Comparison of ENCODE assay signal across 8 cellular contexts in the genomic region with DNA sequence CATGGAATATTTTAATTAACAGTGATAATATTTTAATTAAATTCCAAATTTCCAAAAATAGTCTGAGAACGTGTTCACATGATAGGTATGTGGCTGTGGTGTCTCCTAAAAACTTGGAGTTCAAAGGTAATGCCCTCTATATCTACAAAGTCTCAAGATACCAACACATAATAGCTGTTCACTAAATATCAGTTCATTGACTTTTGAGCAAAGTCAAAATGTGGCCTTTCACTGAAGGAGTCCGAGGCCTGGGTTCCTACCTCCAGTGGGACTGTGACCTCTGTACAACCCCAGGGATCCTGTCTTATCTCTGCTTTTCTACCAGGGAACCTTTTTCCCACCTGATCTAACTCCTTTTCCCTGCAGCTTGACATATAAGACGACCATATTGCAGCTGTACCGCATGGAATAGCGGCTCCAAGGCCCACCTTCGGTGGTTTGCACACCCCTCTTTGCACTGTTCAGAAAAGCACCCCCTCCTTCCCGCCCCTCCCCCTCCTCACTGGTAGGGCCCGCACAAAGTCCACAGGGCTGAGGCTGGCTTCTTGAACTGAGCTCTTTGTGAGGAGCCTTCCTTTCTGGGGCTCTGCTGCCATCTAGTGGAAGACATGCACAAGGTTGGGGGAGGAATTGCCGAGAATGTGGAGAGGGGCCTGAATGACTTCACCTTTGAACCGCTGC. TPM values are rescaled to one million over a fixed set of nuclear protein-coding genes. Genes with fewer than 3 reads are reported as not detected.
A peak's percentile ranks its signal among the peaks of the same experiment; 100 is the strongest.
DNase-seq lines count a peak whose midpoint lies in the region; ATAC-seq, FAIRE-seq and TF ChIP-seq lines count a peak whose summit lies in the region.

No MANE protein-coding gene starts in this region.

- ATAC-seq in WTC11, result peak; percentile 50
- no peak for ATAC-seq in HG03159 (IDR thresholded peaks at IDR 0.05; ENCODE audit: unreplicated experiment)

- H3K4me1 ChIP-seq in HEK293 (ENCODE audit: control insufficient read depth, insufficient read depth, low read length), result peaks cover 18% of the 10 kb centered on the region

- TF ChIP-seq CTCF in Calu3 (IDR thresholded peaks at IDR 0.05; ENCODE audit: unreplicated experiment) (peak; percentile 75), HEK293 (tag by site-specific recombination; IDR thresholded peaks at IDR 0.05) (peak; percentile 87), WTC11 (IDR thresholded peaks at IDR 0.05) (peak; percentile 90), bronchial epithelial cell (IDR thresholded peaks at IDR 0.05; ENCODE audit: insufficient read depth, low read length, severe bottlenecking) (peak; percentile 90)

- CTCF ChIA-PET in Calu3 (lab: Charles Lee), result interaction anchor here (0.6 to 2.0 kb wide), 23 partner anchors 9 to 976 kb away, joined by 3 to 40 read pairs (median 3); no protein-coding TSS in a partner anchor
- CTCF ChIA-PET in HEK293 (lab: Yijun Ruan, JAX), result interaction anchor here (0.6 to 4.4 kb wide), 61 partner anchors 9 to 976 kb away, joined by 3 to 86 read pairs (median 5); a partner anchor contains a TSS
- CTCF ChIA-PET in WTC11 (lab: Charles Lee), result interaction anchor here (0.5 to 3.1 kb wide), 78 partner anchors 8 to 786 kb away, joined by 3 to 47 read pairs (median 4); no protein-coding TSS in a partner anchor

- H3K4me1 Mint-ChIP-seq in Calu3 (ENCODE audit: low read depth, unreplicated experiment), result peaks cover 25% of the 10 kb centered on the region
- H3K4me1 Mint-ChIP-seq in WTC11, result peaks cover 61% of the 10 kb centered on the region

- H3K27ac Mint-ChIP-seq in Calu3 (ENCODE audit: unreplicated experiment) (no peak overlapping the region), WTC11 (peak overlapping the region; percentile 92)

- H3K27ac ChIP-seq in HEK293 (ENCODE audit: extremely low read depth, low read depth, low read length), result no peak overlapping the region

- H3K4me3 Mint-ChIP-seq in Calu3 (ENCODE audit: low read depth, unreplicated experiment) (peak overlapping the region; percentile 36), WTC11 (peak overlapping the region; percentile 91)

- FAIRE-seq in bronchial epithelial cell (lab: Jason Lieb, UNC), result peak; percentile 43

- H3K4me3 ChIP-seq in HEK293 (ENCODE audit: low read depth, low read length), result no peak overlapping the region
- no peak overlapping the region for H3K4me3 ChIP-seq in bronchial epithelial cell (ENCODE audit: low read depth, low read length)

- no peaks in the 10 kb centered on the region for H3K27me3 ChIP-seq in bronchial epithelial cell (ENCODE audit: control insufficient read depth, insufficient read depth, low read length)

- POLR2A ChIA-PET in HEK293 (lab: Yijun Ruan, JAX) (interaction anchor here (0.6 to 1.7 kb wide), 10 partner anchors 29 to 403 kb away, joined by 3 to 10 read pairs (median 4); a partner anchor contains a TSS), WTC11 (lab: Charles Lee) (interaction anchor here (0.6 to 2.1 kb wide), 11 partner anchors 8 to 251 kb away, joined by 3 to 12 read pairs (median 6); no protein-coding TSS in a partner anchor)

- H3K36me3 Mint-ChIP-seq in Calu3 (ENCODE audit: insufficient read depth, unreplicated experiment) (peaks cover 14% of the 10 kb centered on the region), WTC11 (peaks cover 65% of the 10 kb centered on the region)

- H3K9me3 Mint-ChIP-seq in Calu3 (ENCODE audit: low read depth, unreplicated experiment) (no peaks in the 10 kb centered on the region), WTC11 (no peaks in the 10 kb centered on the region)

- H3K36me3 ChIP-seq in HEK293 (ENCODE audit: control insufficient read depth in 2 of 2, insufficient read depth in 1 of 2, low read length in 2 of 2) (peaks cover 20 to 56% of the 10 kb centered on the region in 2 experiments), bronchial epithelial cell (ENCODE audit: control insufficient read depth, insufficient read depth, low read length) (peaks cover 36% of the 10 kb centered on the region)

- intact Hi-C loops in Calu3 (cut with micrococcal nuclease; ENCODE audit: unreplicated experiment), result loop anchor here (1.0 to 10.0 kb wide), 5 partner anchors 132 to 391 kb away; no protein-coding TSS in a partner anchor

- BruUV-seq in Calu3 (replicated peaks; lab: Mats Ljungman, UMichigan), result no TSS peak

- DNase-seq in Calu3, result peak; percentile 82
- DNase-seq in NCI-H2171 (lab: John Stamatoyannopoulos, UW), result peak; percentile 97
- peak; percentile 91 for DNase-seq in WTC11 (ENCODE audit: low spot score)
- DNase-seq in bronchial epithelial cell (ENCODE audit: low read depth), result peak; percentile 83
- peak; percentile 94 for DNase-seq in inferior parietal cortex (ENCODE audit: extremely low spot score)
- peak; percentile 78 to 87 (median 83) for DNase-seq in stimulated activated CD4-positive, alpha-beta T cell treated with anti-CD3 and anti-CD28 coated beads, Interleukin-12 subunit alpha, Interleukin-12 subunit beta, amount 100 ng/mL, for 48 hours (ENCODE audit: low read depth in 2 of 3, low spot score in 1 of 3)

- H3K27me3 Mint-ChIP-seq in Calu3 (ENCODE audit: unreplicated experiment) (peaks cover 98% of the 10 kb centered on the region), WTC11 (ENCODE audit: low read depth) (peaks cover 5% of the 10 kb centered on the region; the same call in 1 of the 2 replicates)

- H3K9me3 ChIP-seq in HEK293 (ENCODE audit: control insufficient read depth, insufficient read depth, low read depth, low read length), result no peaks in the 10 kb centered on the region

TF ChIP-seq in HEK293, 187 proteins besides CTCF, POLR2A, EP300 and RAD21 (continues in another document):
- TF ChIP-seq, protein P1, sequence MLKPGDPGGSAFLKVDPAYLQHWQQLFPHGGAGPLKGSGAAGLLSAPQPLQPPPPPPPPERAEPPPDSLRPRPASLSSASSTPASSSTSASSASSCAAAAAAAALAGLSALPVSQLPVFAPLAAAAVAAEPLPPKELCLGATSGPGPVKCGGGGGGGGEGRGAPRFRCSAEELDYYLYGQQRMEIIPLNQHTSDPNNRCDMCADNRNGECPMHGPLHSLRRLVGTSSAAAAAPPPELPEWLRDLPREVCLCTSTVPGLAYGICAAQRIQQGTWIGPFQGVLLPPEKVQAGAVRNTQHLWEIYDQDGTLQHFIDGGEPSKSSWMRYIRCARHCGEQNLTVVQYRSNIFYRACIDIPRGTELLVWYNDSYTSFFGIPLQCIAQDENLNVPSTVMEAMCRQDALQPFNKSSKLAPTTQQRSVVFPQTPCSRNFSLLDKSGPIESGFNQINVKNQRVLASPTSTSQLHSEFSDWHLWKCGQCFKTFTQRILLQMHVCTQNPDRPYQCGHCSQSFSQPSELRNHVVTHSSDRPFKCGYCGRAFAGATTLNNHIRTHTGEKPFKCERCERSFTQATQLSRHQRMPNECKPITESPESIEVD (tag by site-specific recombination; IDR thresholded peaks at IDR 0.05), result no peak
- no peak; the same call in 1 of the 2 replicates for TF ChIP-seq ZNF146 (tag by site-specific recombination; IDR thresholded peaks at IDR 0.05)
- no peak for TF ChIP-seq ZBTB1 (tag by site-specific recombination; IDR thresholded peaks at IDR 0.05)
- TF ChIP-seq ZNF223 (tag by site-specific recombination; IDR thresholded peaks at IDR 0.05), result no peak
- TF ChIP-seq ZNF660 (tag by site-specific recombination; IDR thresholded peaks at IDR 0.05), result peak; percentile 96
- no peak for TF ChIP-seq GFI1B (tag by site-specific recombination; IDR thresholded peaks at IDR 0.05)
- no peak for TF ChIP-seq ZNF785 (tag by site-specific recombination; IDR thresholded peaks at IDR 0.05)
- no peak for TF ChIP-seq ZSCAN16 (tag by site-specific recombination; IDR thresholded peaks at IDR 0.05)

TF ChIP-seq in WTC11, 78 proteins besides CTCF, POLR2A, EP300 and RAD21 (continues in another document):
- TF ChIP-seq, protein P2, sequence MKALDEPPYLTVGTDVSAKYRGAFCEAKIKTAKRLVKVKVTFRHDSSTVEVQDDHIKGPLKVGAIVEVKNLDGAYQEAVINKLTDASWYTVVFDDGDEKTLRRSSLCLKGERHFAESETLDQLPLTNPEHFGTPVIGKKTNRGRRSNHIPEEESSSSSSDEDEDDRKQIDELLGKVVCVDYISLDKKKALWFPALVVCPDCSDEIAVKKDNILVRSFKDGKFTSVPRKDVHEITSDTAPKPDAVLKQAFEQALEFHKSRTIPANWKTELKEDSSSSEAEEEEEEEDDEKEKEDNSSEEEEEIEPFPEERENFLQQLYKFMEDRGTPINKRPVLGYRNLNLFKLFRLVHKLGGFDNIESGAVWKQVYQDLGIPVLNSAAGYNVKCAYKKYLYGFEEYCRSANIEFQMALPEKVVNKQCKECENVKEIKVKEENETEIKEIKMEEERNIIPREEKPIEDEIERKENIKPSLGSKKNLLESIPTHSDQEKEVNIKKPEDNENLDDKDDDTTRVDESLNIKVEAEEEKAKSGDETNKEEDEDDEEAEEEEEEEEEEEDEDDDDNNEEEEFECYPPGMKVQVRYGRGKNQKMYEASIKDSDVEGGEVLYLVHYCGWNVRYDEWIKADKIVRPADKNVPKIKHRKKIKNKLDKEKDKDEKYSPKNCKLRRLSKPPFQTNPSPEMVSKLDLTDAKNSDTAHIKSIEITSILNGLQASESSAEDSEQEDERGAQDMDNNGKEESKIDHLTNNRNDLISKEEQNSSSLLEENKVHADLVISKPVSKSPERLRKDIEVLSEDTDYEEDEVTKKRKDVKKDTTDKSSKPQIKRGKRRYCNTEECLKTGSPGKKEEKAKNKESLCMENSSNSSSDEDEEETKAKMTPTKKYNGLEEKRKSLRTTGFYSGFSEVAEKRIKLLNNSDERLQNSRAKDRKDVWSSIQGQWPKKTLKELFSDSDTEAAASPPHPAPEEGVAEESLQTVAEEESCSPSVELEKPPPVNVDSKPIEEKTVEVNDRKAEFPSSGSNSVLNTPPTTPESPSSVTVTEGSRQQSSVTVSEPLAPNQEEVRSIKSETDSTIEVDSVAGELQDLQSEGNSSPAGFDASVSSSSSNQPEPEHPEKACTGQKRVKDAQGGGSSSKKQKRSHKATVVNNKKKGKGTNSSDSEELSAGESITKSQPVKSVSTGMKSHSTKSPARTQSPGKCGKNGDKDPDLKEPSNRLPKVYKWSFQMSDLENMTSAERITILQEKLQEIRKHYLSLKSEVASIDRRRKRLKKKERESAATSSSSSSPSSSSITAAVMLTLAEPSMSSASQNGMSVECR (CRISPR knock-in tag; IDR thresholded peaks at IDR 0.05; ENCODE audit: borderline replicate concordance), result peak; percentile 12; the same call in 1 of the 2 replicates

RNA-seq across cellular contexts. Expression of a gene that starts 3.1 kb away (rescaled TPM):
- total RNA-seq in Calu3 (2022) (0.07 and 0.17 TPM in 2 replicates), WTC11 (2021) (194 to 266 TPM (median 261 TPM) in 3 replicates), bronchial epithelial cell (115 and 123 TPM in 2 replicates)

RNA-seq across cellular contexts. Expression of a gene that starts 44.3 kb away (rescaled TPM):
- total RNA-seq in Calu3 (2022) (15.9 and 17.3 TPM in 2 replicates), WTC11 (2021) (14.4 to 26.7 TPM (median 18.0 TPM) in 3 replicates), bronchial epithelial cell (10.0 and 11.8 TPM in 2 replicates)

Comparison
In these comparisons a context has a peak if more than half of its experiments do, and no peak if none do; other contexts are left out.
1. RNA of a gene that starts 3.1 kb away (total RNA-seq): 194 to 266 TPM in WTC11 and 115 to 123 TPM in bronchial epithelial cell; 0.07 to 0.17 TPM in Calu3; every median in the first group is over 10 times any median in the second.
2. Peak in every context shown above with its lines, with median percentiles within 50 percentile points of each other: DNase-seq and CTCF ChIP-seq.